22 cellular contexts compared by ENCODE assay signal in the genomic region with DNA sequence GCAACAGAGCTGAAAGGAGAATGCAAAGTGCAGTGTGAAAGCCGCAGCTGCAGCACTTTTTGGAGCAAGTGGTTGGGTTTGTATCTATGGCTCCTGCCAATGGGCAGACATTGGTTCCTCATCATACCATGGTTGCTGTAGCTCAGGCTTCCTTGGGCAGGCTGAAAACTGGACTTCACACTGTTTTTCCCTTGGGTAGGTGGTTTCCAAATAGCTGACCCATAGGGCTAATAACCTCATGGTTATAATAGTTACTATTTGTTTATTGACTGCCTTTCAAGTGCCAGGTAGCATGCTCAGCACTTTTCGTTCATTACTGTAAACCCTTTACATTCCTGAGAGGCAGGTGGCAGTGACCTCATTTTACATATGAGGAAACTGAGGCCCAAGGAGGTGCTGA. TPM values are rescaled to one million over a fixed set of nuclear protein-coding genes. Genes with fewer than 3 reads are reported as not detected.
"Had no signal": no experiment of that assay in that cellular context is flagged by ENCODE, and none has a peak within 500 bp of the region (broad histone marks: within the 10 kb centered on the region; RNA-seq: fewer than 3 reads in every experiment).

No MANE protein-coding gene starts in this region.

- H3K9me3 ChIP-seq: body of pancreas, pancreas, psoas muscle, testis had no signal

- H3K4me3 Mint-ChIP-seq: activated naive CD8-positive, alpha-beta T cell; naive thymus-derived CD4-positive, alpha-beta T cell had no signal

- DNase-seq: activated CD4-positive, alpha-beta T cell treated with anti-CD3 and anti-CD28 coated beads for 48 hours; activated CD4-positive, alpha-beta T cell treated with anti-CD3 and anti-CD28 coated beads, Interleukin-2, amount 50 U/mL, for 48 hours; activated CD8-positive, alpha-beta memory T cell treated with anti-CD3 and anti-CD28 coated beads for 24 hours; activated effector memory CD4-positive, alpha-beta T cell treated with Interleukin-2 at 50 U/mL for 16 hours; activated naive CD4-positive, alpha-beta T cell treated with Interleukin-2 at 50 U/mL for 16 hours; aorta; cortex of kidney; left ventricle myocardium superior; mammary epithelial cell; midbrain; naive thymus-derived CD4-positive, alpha-beta T cell; nucleus accumbens; pancreas; psoas muscle; stimulated activated CD4-positive, alpha-beta T cell treated with anti-CD3 and anti-CD28 coated beads, Interleukin-1b, Interleukin-23, amount 100 ng/mL, for 48 hours; stimulated activated naive CD4-positive, alpha-beta T cell; T-helper 2 cell; testis; trophoblast cell had no signal

- H3K27ac ChIP-seq: psoas muscle had no signal

- H3K27ac Mint-ChIP-seq: activated naive CD8-positive, alpha-beta T cell; naive thymus-derived CD4-positive, alpha-beta T cell had no signal

- ATAC-seq: body of pancreas; left ventricle myocardium superior; naive thymus-derived CD4-positive, alpha-beta T cell; pancreas; psoas muscle had no signal

- H3K36me3 Mint-ChIP-seq: naive thymus-derived CD4-positive, alpha-beta T cell had no signal

- H3K36me3 ChIP-seq: pancreas had no signal

- H3K4me2 ChIP-seq: smooth muscle cell had no signal

- H3K27me3 ChIP-seq: body of pancreas, pancreas, testis had no signal

- H3K4me3 ChIP-seq: body of pancreas, pancreas, psoas muscle, smooth muscle cell, testis had no signal

RNA-seq across cellular contexts. Expression of gene CGNL1, which starts 4.5 kb away (rescaled TPM):
- total RNA-seq: naive thymus-derived CD4-positive, alpha-beta T cell had no signal
- polyA plus RNA-seq: naive thymus-derived CD4-positive, alpha-beta T cell had no signal
